In the genomic region with DNA sequence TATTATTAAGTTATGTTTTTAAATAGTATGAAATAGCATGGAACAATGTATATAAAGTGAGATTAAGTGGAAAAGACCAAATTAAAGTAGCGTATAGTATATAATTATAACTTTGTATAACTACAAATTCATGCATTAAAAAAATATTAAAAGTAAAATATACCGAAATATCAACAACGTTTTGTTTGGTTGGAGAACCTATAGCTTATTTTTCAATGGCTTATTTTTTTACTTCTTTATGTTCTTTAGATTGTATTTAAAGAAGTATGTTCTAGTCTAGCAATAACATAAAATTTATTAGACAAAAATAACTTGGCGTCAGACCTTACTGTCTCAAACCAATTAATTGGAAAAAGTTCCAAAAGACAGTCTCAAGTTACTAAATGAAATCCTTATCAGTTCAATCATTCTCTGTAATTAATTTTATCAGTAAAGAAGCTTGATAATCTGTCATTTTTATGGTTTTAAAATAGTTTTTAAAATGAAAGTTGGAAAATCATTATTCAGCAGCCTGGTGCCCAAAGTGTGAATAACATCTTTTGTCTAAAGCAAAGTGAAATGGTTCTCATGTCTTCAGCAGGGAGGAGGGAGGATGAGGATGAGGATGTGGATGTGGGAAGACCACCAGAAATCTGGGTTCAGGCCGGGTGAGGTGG, we compare ENCODE assay signal across 8 cellular contexts.
DNase-seq lines count a peak whose midpoint lies in the region; ATAC-seq and TF ChIP-seq lines count a peak whose summit lies in the region.

No MANE protein-coding gene starts in this region.

- no peaks in the 10 kb centered on the region for H4K20me1 ChIP-seq in DOHH2 (ENCODE audit: control insufficient read depth, insufficient read depth, low read depth, low read length)
- no peaks in the 10 kb centered on the region for H4K20me1 ChIP-seq in MM.1S (ENCODE audit: insufficient read depth, low read length)

- peaks cover 47% of the 10 kb centered on the region for H3K4me1 Mint-ChIP-seq in nephron progenitor cell

- peaks cover 10% of the 10 kb centered on the region for H3K27me3 Mint-ChIP-seq in nephron progenitor cell (ENCODE audit: low read depth, poor library complexity)

- H3K4me1 ChIP-seq in DOHH2 (ENCODE audit: control insufficient read depth, low read length) (peaks cover 47% of the 10 kb centered on the region), MM.1S (ENCODE audit: low read length) (peaks cover 19% of the 10 kb centered on the region), duodenal mucosa (ENCODE audit: control insufficient read depth in 1 of 2, insufficient read depth in 2 of 2, low read length in 2 of 2) (peaks cover 0 to 10% of the 10 kb centered on the region in 2 donors)

- H3K4me3 ChIP-seq in DOHH2 (ENCODE audit: low read length) (peak overlapping the region; percentile 70), MM.1S (ENCODE audit: low read length) (peak overlapping the region; percentile 70), duodenal mucosa (ENCODE audit: low read depth in 1 of 2, low read length in 2 of 2) (peak overlapping the region; percentile 12 to 43)

- H3K36me3 ChIP-seq in DOHH2 (ENCODE audit: control insufficient read depth, low read length) (no peaks in the 10 kb centered on the region), MM.1S (replicated peaks; ENCODE audit: insufficient read depth, low read length) (no peaks in the 10 kb centered on the region), duodenal mucosa (ENCODE audit: control insufficient read depth in 1 of 2, insufficient read depth in 2 of 2, low read length in 2 of 2) (no peaks in the 10 kb centered on the region)

- H3K27me3 ChIP-seq in DOHH2 (ENCODE audit: control insufficient read depth, low read length) (no peaks in the 10 kb centered on the region), MM.1S (replicated peaks; ENCODE audit: insufficient read depth, low read length) (no peaks in the 10 kb centered on the region), duodenal mucosa (ENCODE audit: control insufficient read depth in 1 of 2, insufficient read depth in 2 of 2, low read length in 2 of 2) (peaks cover 2 to 4% of the 10 kb centered on the region in 2 donors)

- H3K4me2 ChIP-seq in DOHH2 (ENCODE audit: low read length) (peak overlapping the region; percentile 65), MM.1S (ENCODE audit: low read depth, low read length) (peak overlapping the region; percentile 44)

- DNase-seq in MM.1S (peak; percentile 64), nephron progenitor cell (no peak), SHP77 treated with DMSO at 0.1 percent for 48 hours (lab: John Stamatoyannopoulos, UW) (no peak), NCI-H510A (lab: John Stamatoyannopoulos, UW) (no peak), epidermal melanocyte (ENCODE audit: insufficient read length, low spot score) (no peak)

- H3K9ac ChIP-seq in MM.1S (ENCODE audit: low read length), result peak overlapping the region; percentile 72
- H3K9ac ChIP-seq in duodenal mucosa (ENCODE audit: low read depth in 1 of 2, low read length in 2 of 2), result no peak overlapping the region

- H3K27ac ChIP-seq in DOHH2 (ENCODE audit: low read depth, low read length) (no peak overlapping the region), MM.1S (ENCODE audit: low read length) (peak overlapping the region; percentile 49; the same call in 1 of the 2 replicates), duodenal mucosa (ENCODE audit: low read depth, low read length) (no peak overlapping the region)

- peak overlapping the region; percentile 78 for H3K4me3 Mint-ChIP-seq in nephron progenitor cell

- H3K9me2 ChIP-seq in DOHH2 (replicated peaks; ENCODE audit: control insufficient read depth, low read length) (no peaks in the 10 kb centered on the region), MM.1S (replicated peaks; ENCODE audit: insufficient read depth, low read length) (no peaks in the 10 kb centered on the region)

- no peak overlapping the region for H3K27ac Mint-ChIP-seq in nephron progenitor cell

- no peaks in the 10 kb centered on the region for H3K36me3 Mint-ChIP-seq in nephron progenitor cell (ENCODE audit: low read depth)

- ATAC-seq in GM21360 (IDR thresholded peaks at IDR 0.05; ENCODE audit: unreplicated experiment), result no peak

- H2AFZ ChIP-seq in MM.1S (ENCODE audit: low read length), result peak overlapping the region; percentile 81

- TF ChIP-seq CTCF in DOHH2 (IDR thresholded peaks at IDR 0.05; ENCODE audit: low read depth, low read length, poor library complexity, severe bottlenecking) (no peak), MM.1S (IDR thresholded peaks at IDR 0.05; ENCODE audit: low read length) (peak; percentile 30), nephron progenitor cell (IDR thresholded peaks at IDR 0.05) (no peak)

- no peaks in the 10 kb centered on the region for H3K9me3 Mint-ChIP-seq in nephron progenitor cell

- H3K9me3 ChIP-seq in DOHH2 (ENCODE audit: control insufficient read depth, insufficient read depth, low read length) (no peaks in the 10 kb centered on the region), MM.1S (replicated peaks; ENCODE audit: insufficient read depth, low read length) (no peaks in the 10 kb centered on the region), duodenal mucosa (ENCODE audit: control insufficient read depth in 1 of 2, low read length in 2 of 2) (no peaks in the 10 kb centered on the region)

- H3K79me2 ChIP-seq in DOHH2 (ENCODE audit: control insufficient read depth, low read length) (no peaks in the 10 kb centered on the region), MM.1S (ENCODE audit: low read length) (no peaks in the 10 kb centered on the region)

- H3F3A ChIP-seq in DOHH2 (ENCODE audit: control insufficient read depth, insufficient read depth) (no peaks in the 10 kb centered on the region), MM.1S (ENCODE audit: insufficient read depth, low read length) (peaks cover 20% of the 10 kb centered on the region)
